Comparison of ENCODE assay signal across 3 cellular contexts in genomic region chr20:60636417-60636816, GRCh38.
"Had no signal": no experiment of that assay in that cellular context is flagged by ENCODE, and none has a peak within 500 bp of the region (broad histone marks: within the 10 kb centered on the region; RNA-seq: fewer than 3 reads in every experiment).

No MANE protein-coding gene starts in this region.

- DNase-seq: GDM1, GF-D8 had no signal

- H3K4me3 ChIP-seq: GM12878 had no signal
